ENCODE assay signal across 26 cellular contexts in the genomic region with DNA sequence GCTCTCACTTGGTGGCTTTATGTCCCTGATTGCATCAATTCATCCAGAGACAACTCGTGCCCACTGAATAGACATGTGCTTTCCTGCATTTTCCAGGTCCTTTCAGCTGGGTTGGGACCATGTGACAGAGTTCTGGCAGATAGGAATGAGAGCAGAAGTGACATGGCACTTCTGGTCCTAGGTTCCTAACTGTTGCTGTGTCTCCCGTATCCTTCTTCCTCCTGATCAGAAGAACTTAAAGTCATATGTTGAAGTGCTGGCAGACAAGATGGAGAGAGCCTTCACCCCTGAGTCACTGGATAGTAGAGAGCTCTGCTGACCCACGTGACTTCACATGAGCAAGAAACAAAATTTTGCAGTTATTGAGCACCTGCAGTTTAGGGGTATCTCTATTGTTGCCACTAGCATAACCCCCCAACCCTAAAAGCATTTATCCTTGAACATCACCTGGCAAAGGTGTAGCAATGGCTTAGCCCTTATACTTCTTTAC.
DNase-seq lines count a peak whose midpoint lies in the region; ATAC-seq and TF ChIP-seq lines count a peak whose summit lies in the region.
"Had no signal": no experiment of that assay in that cellular context is flagged by ENCODE, and none has a peak within 500 bp of the region (broad histone marks: within the 10 kb centered on the region; RNA-seq: fewer than 3 reads in every experiment).

No MANE protein-coding gene starts in this region.

- ATAC-seq in activated naive CD8-positive, alpha-beta T cell treated with anti-CD3 and anti-CD28 coated beads, Interleukin-2, amount 50 U/mL, for 24 hours, result no peak
- ATAC-seq in GM19397 (IDR thresholded peaks at IDR 0.05; ENCODE audit: unreplicated experiment), result no peak
- ATAC-seq: GM23338, PC-3, Right ventricle myocardium inferior, SK-N-SH treated with all-trans-retinoic acid at 6 μM for 48 hours had no signal

- H3K27ac ChIP-seq in esophagus muscularis mucosa (replicated peaks in 1 of 4), result no peak overlapping the region
- H3K27ac ChIP-seq: SJCRH30 had no signal

- H3K4me1 ChIP-seq in esophagus muscularis mucosa, result peaks cover 14 to 18% (median 17%) of the 10 kb centered on the region in 4 donors

- TF ChIP-seq POLR2A in esophagus muscularis mucosa (IDR thresholded peaks at IDR 0.05; ENCODE audit: low read depth), result no peak

- no peaks in the 10 kb centered on the region for H3K36me3 Mint-ChIP-seq in nephron (ENCODE audit: low read depth)
- H3K36me3 Mint-ChIP-seq in activated naive CD8-positive, alpha-beta T cell treated with anti-CD3 and anti-CD28 coated beads, Interleukin-2, amount 50 U/mL, for 24 hours (ENCODE audit: low read depth), result no peaks in the 10 kb centered on the region
- H3K36me3 Mint-ChIP-seq: CD14-positive monocyte; CD8-positive, alpha-beta memory T cell; IgD-negative memory B cell had no signal

- H3K27ac Mint-ChIP-seq in nephron, result peak overlapping the region in 2 of 3 experiments; percentile 76 to 92
- no peak overlapping the region for H3K27ac Mint-ChIP-seq in activated naive CD8-positive, alpha-beta T cell treated with anti-CD3 and anti-CD28 coated beads, Interleukin-2, amount 50 U/mL, for 24 hours
- H3K27ac Mint-ChIP-seq: CD8-positive, alpha-beta memory T cell; GM23338; HFFc6; IgD-negative memory B cell had no signal

- H3K36me3 ChIP-seq in MG63 (no peaks in the 10 kb centered on the region), esophagus muscularis mucosa (no peaks in the 10 kb centered on the region)
- H3K36me3 ChIP-seq: BE2C, HAP-1, SJCRH30 had no signal

- H3K9me3 Mint-ChIP-seq in nephron, result no peaks in the 10 kb centered on the region
- no peaks in the 10 kb centered on the region for H3K9me3 Mint-ChIP-seq in activated naive CD8-positive, alpha-beta T cell treated with anti-CD3 and anti-CD28 coated beads, Interleukin-2, amount 50 U/mL, for 24 hours
- H3K9me3 Mint-ChIP-seq: CD14-positive monocyte, GM23338, HFFc6 had no signal

- DNase-seq in MG63, result peak; percentile 37
- peak; percentile 83 for DNase-seq in esophagus muscularis mucosa (ENCODE audit: extremely low spot score)
- DNase-seq in NCI-H524 (lab: John Stamatoyannopoulos, UW), result no peak
- no peak for DNase-seq in NCI-H128 (lab: John Stamatoyannopoulos, UW; ENCODE audit: unreplicated experiment)
- DNase-seq in activated naive CD8-positive, alpha-beta T cell treated with anti-CD3 and anti-CD28 coated beads, Interleukin-2, amount 50 U/mL, for 24 hours, result no peak
- DNase-seq: BE2C; CD8-positive, alpha-beta memory T cell; DMS153; DND-41; HFFc6; NCI-H1092; NCI-H1436 treated with DMSO at 0.1 percent for 48 hours; NCI-H187 treated with DMSO at 0.1 percent for 48 hours; NCI-H526; NCI-H82; NK-92 treated with Interleukin-12 subunit alpha and Interleukin-12 subunit beta, amount 100 ng/mL, for 24 hours; PC-3; SJCRH30 had no signal

- H3K9me3 ChIP-seq in MG63, result no peaks in the 10 kb centered on the region
- H3K9me3 ChIP-seq in esophagus muscularis mucosa, result no peaks in the 10 kb centered on the region
- H3K9me3 ChIP-seq: BE2C, HAP-1, SJCRH30 had no signal

- H3K4me3 ChIP-seq in MG63 (no peak overlapping the region), esophagus muscularis mucosa (no peak overlapping the region)
- H3K4me3 ChIP-seq: GM23338, HAP-1, SJCRH30 had no signal

- no peaks in the 10 kb centered on the region for H3K27me3 Mint-ChIP-seq in nephron (ENCODE audit: low read depth)
- no peaks in the 10 kb centered on the region for H3K27me3 Mint-ChIP-seq in activated naive CD8-positive, alpha-beta T cell treated with anti-CD3 and anti-CD28 coated beads, Interleukin-2, amount 50 U/mL, for 24 hours
- H3K27me3 Mint-ChIP-seq: IgD-negative memory B cell had no signal

- TF ChIP-seq EP300 in esophagus muscularis mucosa (IDR thresholded peaks at IDR 0.05), result no peak

- H3K27me3 ChIP-seq in MG63 (no peaks in the 10 kb centered on the region), esophagus muscularis mucosa (no peaks in the 10 kb centered on the region)
- H3K27me3 ChIP-seq: BE2C, SJCRH30 had no signal

- H3K4me3 Mint-ChIP-seq in nephron, result no peak overlapping the region
- no peak overlapping the region for H3K4me3 Mint-ChIP-seq in activated naive CD8-positive, alpha-beta T cell treated with anti-CD3 and anti-CD28 coated beads, Interleukin-2, amount 50 U/mL, for 24 hours
- H3K4me3 Mint-ChIP-seq: CD14-positive monocyte; CD8-positive, alpha-beta memory T cell; GM23338; HFFc6; IgD-negative memory B cell had no signal

- WGBS in esophagus muscularis mucosa, result 88% methylated on average over 3 of the region's 3 CpGs

- H3K4me1 Mint-ChIP-seq in nephron, result peaks cover 85% of the 10 kb centered on the region
- H3K4me1 Mint-ChIP-seq in activated naive CD8-positive, alpha-beta T cell treated with anti-CD3 and anti-CD28 coated beads, Interleukin-2, amount 50 U/mL, for 24 hours, result no peaks in the 10 kb centered on the region
- H3K4me1 Mint-ChIP-seq: CD8-positive, alpha-beta memory T cell; IgD-negative memory B cell had no signal

- intact Hi-C loops in esophagus muscularis mucosa (cut with DNase I), result no loop called here

- TF ChIP-seq CTCF in esophagus muscularis mucosa (IDR thresholded peaks at IDR 0.05) (no peak), nephron (IDR thresholded peaks at IDR 0.05; ENCODE audit: unreplicated experiment in 3 of 3) (no peak)

Comparison
In these comparisons a context has a peak if more than half of its experiments do, and no peak if none do; other contexts are left out.
1. DNase-seq: peak in MG63 (single experiment) and esophagus muscularis mucosa (single experiment); none in NCI-H524 (0 of 2), NCI-H128 (single experiment) and activated naive CD8-positive, alpha-beta T cell treated with anti-CD3 and anti-CD28 coated beads, Interleukin-2, amount 50 U/mL, for 24 hours (single experiment).